27 cellular contexts compared by ENCODE assay signal in genomic region chr2:3280683-3281520, GRCh38.
A peak's percentile ranks its signal among the peaks of the same experiment; 100 is the strongest.
DNase-seq lines count a peak whose midpoint lies in the region; ATAC-seq and TF ChIP-seq lines count a peak whose summit lies in the region.
"Had no signal": no experiment of that assay in that cellular context is flagged by ENCODE, and none has a peak within 500 bp of the region (broad histone marks: within the 10 kb centered on the region; RNA-seq: fewer than 3 reads in every experiment).

No MANE protein-coding gene starts in this region.

- H3K27ac ChIP-seq in transverse colon = no peak overlapping the region
- H3K27ac ChIP-seq: body of pancreas, C4-2B, foreskin keratinocyte, hepatocyte, suprapubic skin had no signal

- no peak overlapping the region for H3K4me3 Mint-ChIP-seq in CD14-positive monocyte
- no peak overlapping the region for H3K4me3 Mint-ChIP-seq in T-helper 17 cell
- H3K4me3 Mint-ChIP-seq: activated naive CD8-positive, alpha-beta T cell treated with anti-CD3 and anti-CD28 coated beads, Interleukin-2, amount 50 U/mL, for 24 hours; nephron; T-cell had no signal

- no peak overlapping the region for H3K4me3 ChIP-seq in transverse colon
- H3K4me3 ChIP-seq: body of pancreas, hepatocyte, mucosa of descending colon, suprapubic skin had no signal

- peaks cover 20 to 44% of the 10 kb centered on the region in 2 donors for H3K36me3 Mint-ChIP-seq in CD14-positive monocyte
- peaks cover 5% of the 10 kb centered on the region for H3K36me3 Mint-ChIP-seq in T-helper 17 cell (ENCODE audit: low read depth)

- H3K4me1 Mint-ChIP-seq in CD14-positive monocyte = no peaks in the 10 kb centered on the region
- peaks cover 5% of the 10 kb centered on the region for H3K4me1 Mint-ChIP-seq in T-helper 17 cell

- in situ Hi-C loops in transverse colon (cut with MboI; ENCODE audit: low pct_ligation_motif_present in 1 of 4, low pct_unique_long_range_greater_than_20kb in 1 of 4, low sequenced_read_pairs in 3 of 4) = no loop called here

- TF ChIP-seq EP300 in transverse colon (IDR thresholded peaks at IDR 0.05; ENCODE audit: low read depth) = no peak

- no peak for TF ChIP-seq POLR2A in transverse colon (IDR thresholded peaks at IDR 0.05)

- intact Hi-C loops in CD14-positive monocyte (cut with micrococcal nuclease) (no loop called here), posterior vena cava (cut with DNase I) (no loop called here), transverse colon (cut with DNase I; ENCODE audit: low total_unique reads) (no loop called here)

- H3K27ac Mint-ChIP-seq in CD14-positive monocyte = peak overlapping the region in 1 of 7 donors; percentile 28
- H3K27ac Mint-ChIP-seq in T-helper 17 cell = peak overlapping the region; percentile 11
- H3K27ac Mint-ChIP-seq: activated naive CD8-positive, alpha-beta T cell treated with anti-CD3 and anti-CD28 coated beads, Interleukin-2, amount 50 U/mL, for 24 hours; progenitor cell of endocrine pancreas; T-cell had no signal

- ATAC-seq in T-helper 17 cell (no peak), GM21367 (IDR thresholded peaks at IDR 0.05; ENCODE audit: unreplicated experiment) (no peak)
- ATAC-seq: activated naive CD8-positive, alpha-beta T cell treated with anti-CD3 and anti-CD28 coated beads, Interleukin-2, amount 50 U/mL, for 24 hours; body of pancreas; esophagus mucosa; foreskin keratinocyte; HCT116; mucosa of descending colon; T-cell had no signal

- no peaks in the 10 kb centered on the region for H3K36me3 ChIP-seq in transverse colon
- H3K36me3 ChIP-seq: suprapubic skin had no signal

- no peaks in the 10 kb centered on the region for H3K27me3 ChIP-seq in transverse colon
- H3K27me3 ChIP-seq: body of pancreas, foreskin keratinocyte, hepatocyte, suprapubic skin had no signal

- H3K9me3 ChIP-seq in T-helper 17 cell (ENCODE audit: control insufficient read depth, low read length, poor library complexity, severe bottlenecking) (no peaks in the 10 kb centered on the region), transverse colon (no peaks in the 10 kb centered on the region)
- H3K9me3 ChIP-seq: body of pancreas, mucosa of descending colon, suprapubic skin had no signal

- TF ChIP-seq CTCF in CD14-positive monocyte (IDR thresholded peaks at IDR 0.05) = no peak
- TF ChIP-seq CTCF in transverse colon (IDR thresholded peaks at IDR 0.05) = no peak

- no peaks in the 10 kb centered on the region for H3K4me1 ChIP-seq in transverse colon
- H3K4me1 ChIP-seq: body of pancreas, foreskin keratinocyte had no signal

- no peaks in the 10 kb centered on the region for H3K27me3 Mint-ChIP-seq in CD14-positive monocyte (ENCODE audit: low read depth in 3 of 3)
- no peaks in the 10 kb centered on the region for H3K27me3 Mint-ChIP-seq in T-helper 17 cell
- H3K27me3 Mint-ChIP-seq: activated naive CD8-positive, alpha-beta T cell treated with anti-CD3 and anti-CD28 coated beads, Interleukin-2, amount 50 U/mL, for 24 hours; progenitor cell of endocrine pancreas; T-cell had no signal

- DNase-seq in CD14-positive monocyte (ENCODE audit: low spot score) (peak; percentile 11), T-helper 17 cell (no peak), kidney tubule cell (ENCODE audit: low spot score) (peak; percentile 47), posterior vena cava (ENCODE audit: low spot score) (peak; percentile 49), NCI-H446 (lab: John Stamatoyannopoulos, UW) (no peak), transverse colon (no peak), NCI-H2081 treated with DMSO at 0.1 percent for 48 hours (lab: John Stamatoyannopoulos, UW) (no peak)
- DNase-seq: activated CD4-positive, alpha-beta T cell treated with anti-CD3 and anti-CD28 coated beads, Interleukin-2, amount 50 U/mL, for 48 hours; activated gamma-delta T cell; activated naive CD8-positive, alpha-beta T cell treated with anti-CD3 and anti-CD28 coated beads, Interleukin-2, amount 50 U/mL, for 24 hours; effector CD8-positive, alpha-beta T cell; foreskin keratinocyte; mucosa of descending colon; NCI-H1105; NCI-H2081; OCI-M1; SHP77; T-cell had no signal

- WGBS in transverse colon (ENCODE audit: low coverage in 1 of 2), 2 donors = 95 to 96% methylated on average over 4 to 13 of the region's 13 CpGs

- H3K9me3 Mint-ChIP-seq in CD14-positive monocyte = peaks cover 3 to 30% (median 18%) of the 10 kb centered on the region in 7 donors

Comparison
In these comparisons a context has a peak if more than half of its experiments do, and no peak if none do; other contexts are left out.
1. DNase-seq: peak in CD14-positive monocyte (single experiment), kidney tubule cell (single experiment) and posterior vena cava (single experiment); none in T-helper 17 cell (0 of 3), NCI-H446 (0 of 2), transverse colon (single experiment) and NCI-H2081 treated with DMSO at 0.1 percent for 48 hours (single experiment).